In genomic region chr13:77022341-77022740, GRCh38 we compare ENCODE assay signal across 10 cellular contexts. TPM values are rescaled to one million over a fixed set of nuclear protein-coding genes. Genes with fewer than 3 reads are reported as not detected.
A peak's percentile ranks its signal among the peaks of the same experiment; 100 is the strongest.
DNase-seq lines count a peak whose midpoint lies in the region; ATAC-seq and TF ChIP-seq lines count a peak whose summit lies in the region.
"Had no signal": no experiment of that assay in that cellular context is flagged by ENCODE, and none has a peak within 500 bp of the region (broad histone marks: within the 10 kb centered on the region; RNA-seq: fewer than 3 reads in every experiment).

No MANE protein-coding gene starts in this region.

- no peak overlapping the region for H3K27ac ChIP-seq in BLaER1
- H3K27ac ChIP-seq in neural cell (ENCODE audit: low read length) = no peak overlapping the region

- intact Hi-C loops in activated T-helper 2 cell treated with anti-CD3 and anti-CD28 coated beads, Interferon-gamma antibody, Interleukin-2, Interleukin-4, amounts not matched to agents 10 μg/mL and 5 μg/mL and 100 μg/mL, durations not matched to agents 14 hours and 24 hours and 36 hours (cut with micrococcal nuclease) = loop anchor here (10.0 kb wide), 3 partner anchors 272 to 1708 kb away; no protein-coding TSS in a partner anchor

- H3K4me2 ChIP-seq in BLaER1 (0 out of 2 replicates have a peak overlapping the region, but pooled peaks have one; percentile 1), neural cell (ENCODE audit: low read length) (no peak overlapping the region)

- TF ChIP-seq RAD21 in neural cell (conservative IDR thresholded peaks at IDR 0.05) = no peak

- TF ChIP-seq EP300 in neural cell (conservative IDR thresholded peaks at IDR 0.05; ENCODE audit: poor library complexity, severe bottlenecking) = no peak

- H3K4me3 Mint-ChIP-seq in HFFc6 = peak overlapping the region; percentile 38; the same call in 1 of the 2 replicates
- H3K4me3 Mint-ChIP-seq in activated T-helper 2 cell treated with anti-CD3 and anti-CD28 coated beads, Interferon-gamma antibody, Interleukin-2, Interleukin-4, amounts not matched to agents 10 μg/mL and 5 μg/mL and 100 μg/mL, durations not matched to agents 14 hours and 24 hours and 36 hours (ENCODE audit: low read depth) = no peak overlapping the region

- peak overlapping the region; percentile 48; the same call in 1 of the 2 replicates for H3K27ac Mint-ChIP-seq in HFFc6
- H3K27ac Mint-ChIP-seq in activated T-helper 2 cell treated with anti-CD3 and anti-CD28 coated beads, Interferon-gamma antibody, Interleukin-2, Interleukin-4, amounts not matched to agents 10 μg/mL and 5 μg/mL and 100 μg/mL, durations not matched to agents 14 hours and 24 hours and 36 hours = no peak overlapping the region

- H3K36me3 Mint-ChIP-seq in HFFc6 (ENCODE audit: low read depth) = peaks cover 15% of the 10 kb centered on the region
- H3K36me3 Mint-ChIP-seq in activated T-helper 2 cell treated with anti-CD3 and anti-CD28 coated beads, Interferon-gamma antibody, Interleukin-2, Interleukin-4, amounts not matched to agents 10 μg/mL and 5 μg/mL and 100 μg/mL, durations not matched to agents 14 hours and 24 hours and 36 hours (ENCODE audit: low read depth) = peaks cover 40% of the 10 kb centered on the region

- no peaks in the 10 kb centered on the region for H3K27me3 ChIP-seq in BLaER1
- H3K27me3 ChIP-seq in neural cell (ENCODE audit: insufficient read depth, low read depth, low read length) = no peaks in the 10 kb centered on the region

- H3K9me2 ChIP-seq in neural cell (ENCODE audit: insufficient read depth, low read length) = no peaks in the 10 kb centered on the region

- peaks cover 70% of the 10 kb centered on the region for H3K79me2 ChIP-seq in neural cell (replicated peaks; ENCODE audit: insufficient read depth, low read length)

- no peak overlapping the region for H3K4me3 ChIP-seq in BLaER1
- no peak overlapping the region for H3K4me3 ChIP-seq in cardiac fibroblast (replicated peaks in 1 of 2; ENCODE audit: low read depth in 2 of 2, low read length in 2 of 2)
- H3K4me3 ChIP-seq in neural cell (ENCODE audit: low read length) = peak overlapping the region; percentile 94

- H3K27me3 Mint-ChIP-seq in HFFc6 (ENCODE audit: insufficient read depth) = 0 out of 2 replicates have a peak, but pooled peaks cover 1% of the 10 kb centered on the region
- H3K27me3 Mint-ChIP-seq in activated T-helper 2 cell treated with anti-CD3 and anti-CD28 coated beads, Interferon-gamma antibody, Interleukin-2, Interleukin-4, amounts not matched to agents 10 μg/mL and 5 μg/mL and 100 μg/mL, durations not matched to agents 14 hours and 24 hours and 36 hours (ENCODE audit: low read depth) = no peaks in the 10 kb centered on the region

- peaks cover 29% of the 10 kb centered on the region for H3K36me3 ChIP-seq in BLaER1
- H3K36me3 ChIP-seq in neural cell (ENCODE audit: insufficient read depth, low read length) = peaks cover 8% of the 10 kb centered on the region

- H3K9me3 ChIP-seq in BLaER1 (no peaks in the 10 kb centered on the region), neural cell (ENCODE audit: low read length) (no peaks in the 10 kb centered on the region)

- H3F3A ChIP-seq in neural cell (ENCODE audit: insufficient read depth, low read length, poor library complexity, severe bottlenecking) = no peaks in the 10 kb centered on the region

- no peaks in the 10 kb centered on the region for H3K9me3 Mint-ChIP-seq in HFFc6
- H3K9me3 Mint-ChIP-seq in activated T-helper 2 cell treated with anti-CD3 and anti-CD28 coated beads, Interferon-gamma antibody, Interleukin-2, Interleukin-4, amounts not matched to agents 10 μg/mL and 5 μg/mL and 100 μg/mL, durations not matched to agents 14 hours and 24 hours and 36 hours = no peaks in the 10 kb centered on the region

- DNase-seq in HFFc6 (peak; percentile 28), cardiac fibroblast (ENCODE audit: low read depth in 2 of 2) (peak; percentile 45 to 69), DMS53 treated with DMSO at 0.1 percent for 48 hours (lab: John Stamatoyannopoulos, UW; ENCODE audit: unreplicated experiment) (no peak)
- no peak for DNase-seq in activated T-helper 2 cell treated with anti-CD3 and anti-CD28 coated beads, Interferon-gamma antibody, Interleukin-2, Interleukin-4, amounts not matched to agents 10 μg/mL and 5 μg/mL and 100 μg/mL, durations not matched to agents 14 hours and 24 hours and 36 hours (ENCODE audit: low spot score)
- no peak for DNase-seq in stimulated activated CD8-positive, alpha-beta memory T cell treated with anti-CD3 and anti-CD28 coated beads, Interleukin-4, amount 100 ng/mL, for 48 hours
- DNase-seq: activated gamma-delta T cell, GDM1 had no signal

- ATAC-seq in HG02884 (IDR thresholded peaks at IDR 0.05; ENCODE audit: unreplicated experiment) = no peak

- TF ChIP-seq CTCF in HFFc6 (IDR thresholded peaks at IDR 0.05) (no peak), cardiac fibroblast (IDR thresholded peaks at IDR 0.05; ENCODE audit: low read depth, low read length) (no peak), neural cell (IDR thresholded peaks at IDR 0.05; ENCODE audit: poor library complexity, severe bottlenecking) (no peak)

- H4K20me1 ChIP-seq in BLaER1 (peaks cover 85% of the 10 kb centered on the region), neural cell (ENCODE audit: insufficient read depth) (peaks cover 18% of the 10 kb centered on the region)

- H2AFZ ChIP-seq in neural cell (ENCODE audit: low read depth, low read length) = no peak overlapping the region

- peaks cover 51% of the 10 kb centered on the region for H3K4me1 Mint-ChIP-seq in HFFc6 (ENCODE audit: low read depth)
- peaks cover 50% of the 10 kb centered on the region for H3K4me1 Mint-ChIP-seq in activated T-helper 2 cell treated with anti-CD3 and anti-CD28 coated beads, Interferon-gamma antibody, Interleukin-2, Interleukin-4, amounts not matched to agents 10 μg/mL and 5 μg/mL and 100 μg/mL, durations not matched to agents 14 hours and 24 hours and 36 hours (ENCODE audit: low read depth)

- H3K9ac ChIP-seq in BLaER1 (no peak overlapping the region), neural cell (ENCODE audit: low read length) (no peak overlapping the region)

- H3K4me1 ChIP-seq in BLaER1 = peaks cover 38% of the 10 kb centered on the region

TF ChIP-seq in neural cell, 6 proteins besides CTCF, POLR2A, EP300 and RAD21:
- TF ChIP-seq SMC3 (conservative IDR thresholded peaks at IDR 0.05; ENCODE audit: poor library complexity) (no peak), MXI1 (conservative IDR thresholded peaks at IDR 0.05; ENCODE audit: poor library complexity, severe bottlenecking) (no peak), EZH2 (IDR thresholded peaks at IDR 0.05; ENCODE audit: borderline replicate concordance, insufficient read depth, low read length, poor library complexity, severe bottlenecking) (no peak), TAF1 (IDR thresholded peaks at IDR 0.05; ENCODE audit: low read depth) (no peak), POLR2AphosphoS5 (IDR thresholded peaks at IDR 0.05) (no peak)
- TF ChIP-seq, protein P1, sequence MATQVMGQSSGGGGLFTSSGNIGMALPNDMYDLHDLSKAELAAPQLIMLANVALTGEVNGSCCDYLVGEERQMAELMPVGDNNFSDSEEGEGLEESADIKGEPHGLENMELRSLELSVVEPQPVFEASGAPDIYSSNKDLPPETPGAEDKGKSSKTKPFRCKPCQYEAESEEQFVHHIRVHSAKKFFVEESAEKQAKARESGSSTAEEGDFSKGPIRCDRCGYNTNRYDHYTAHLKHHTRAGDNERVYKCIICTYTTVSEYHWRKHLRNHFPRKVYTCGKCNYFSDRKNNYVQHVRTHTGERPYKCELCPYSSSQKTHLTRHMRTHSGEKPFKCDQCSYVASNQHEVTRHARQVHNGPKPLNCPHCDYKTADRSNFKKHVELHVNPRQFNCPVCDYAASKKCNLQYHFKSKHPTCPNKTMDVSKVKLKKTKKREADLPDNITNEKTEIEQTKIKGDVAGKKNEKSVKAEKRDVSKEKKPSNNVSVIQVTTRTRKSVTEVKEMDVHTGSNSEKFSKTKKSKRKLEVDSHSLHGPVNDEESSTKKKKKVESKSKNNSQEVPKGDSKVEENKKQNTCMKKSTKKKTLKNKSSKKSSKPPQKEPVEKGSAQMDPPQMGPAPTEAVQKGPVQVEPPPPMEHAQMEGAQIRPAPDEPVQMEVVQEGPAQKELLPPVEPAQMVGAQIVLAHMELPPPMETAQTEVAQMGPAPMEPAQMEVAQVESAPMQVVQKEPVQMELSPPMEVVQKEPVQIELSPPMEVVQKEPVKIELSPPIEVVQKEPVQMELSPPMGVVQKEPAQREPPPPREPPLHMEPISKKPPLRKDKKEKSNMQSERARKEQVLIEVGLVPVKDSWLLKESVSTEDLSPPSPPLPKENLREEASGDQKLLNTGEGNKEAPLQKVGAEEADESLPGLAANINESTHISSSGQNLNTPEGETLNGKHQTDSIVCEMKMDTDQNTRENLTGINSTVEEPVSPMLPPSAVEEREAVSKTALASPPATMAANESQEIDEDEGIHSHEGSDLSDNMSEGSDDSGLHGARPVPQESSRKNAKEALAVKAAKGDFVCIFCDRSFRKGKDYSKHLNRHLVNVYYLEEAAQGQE (IDR thresholded peaks at IDR 0.05; ENCODE audit: borderline replicate concordance) = no peak

RNA-seq across cellular contexts. Expression of gene FBXL3, which starts 4.6 kb away (rescaled TPM):
- total RNA-seq in HFFc6 (2021; fragmentation: NEBNext Ultra II Directional; extraction: Animal tissue kit (Norgen Biotek cat#: 25700)) = 10 to 100 TPM; 31.6 to 36.5 (median 34.8) TPM
- 42.0 and 44.1 TPM in 2 replicates for polyA plus RNA-seq in neural cell
- polyA minus RNA-seq in neural cell = 92.0 and 101 TPM in 2 replicates
- total RNA-seq in activated T-helper 2 cell treated with anti-CD3 and anti-CD28 coated beads, Interferon-gamma antibody, Interleukin-2, Interleukin-4, amounts not matched to agents 10 μg/mL and 5 μg/mL and 100 μg/mL, durations not matched to agents 14 hours and 24 hours and 36 hours = 38.2 and 44.4 TPM in 2 replicates

RNA-seq across cellular contexts. Expression of gene CLN5, which starts 30.5 kb away (rescaled TPM):
- total RNA-seq in HFFc6 (2021; fragmentation: NEBNext Ultra II Directional; extraction: Animal tissue kit (Norgen Biotek cat#: 25700)) = 10 to 100 TPM; 28.4 to 35.1 (median 29.8) TPM
- 25.9 and 28.5 TPM in 2 replicates for polyA plus RNA-seq in neural cell
- 35.0 and 36.5 TPM in 2 replicates for polyA minus RNA-seq in neural cell
- 13.5 and 15.8 TPM in 2 replicates for total RNA-seq in activated T-helper 2 cell treated with anti-CD3 and anti-CD28 coated beads, Interferon-gamma antibody, Interleukin-2, Interleukin-4, amounts not matched to agents 10 μg/mL and 5 μg/mL and 100 μg/mL, durations not matched to agents 14 hours and 24 hours and 36 hours

Comparison
In these comparisons a context has a peak if more than half of its experiments do, and no peak if none do; other contexts are left out.
1. DNase-seq: peak in HFFc6 (single experiment) and cardiac fibroblast (2 of 2); none in activated T-helper 2 cell treated with anti-CD3 and anti-CD28 coated beads, Interferon-gamma antibody, Interleukin-2, Interleukin-4, amounts not matched to agents 10 μg/mL and 5 μg/mL and 100 μg/mL, durations not matched to agents 14 hours and 24 hours and 36 hours (single experiment), DMS53 treated with DMSO at 0.1 percent for 48 hours (single experiment) and stimulated activated CD8-positive, alpha-beta memory T cell treated with anti-CD3 and anti-CD28 coated beads, Interleukin-4, amount 100 ng/mL, for 48 hours (single experiment).